ENCODE assay signal across 13 cellular contexts in the genomic region with DNA sequence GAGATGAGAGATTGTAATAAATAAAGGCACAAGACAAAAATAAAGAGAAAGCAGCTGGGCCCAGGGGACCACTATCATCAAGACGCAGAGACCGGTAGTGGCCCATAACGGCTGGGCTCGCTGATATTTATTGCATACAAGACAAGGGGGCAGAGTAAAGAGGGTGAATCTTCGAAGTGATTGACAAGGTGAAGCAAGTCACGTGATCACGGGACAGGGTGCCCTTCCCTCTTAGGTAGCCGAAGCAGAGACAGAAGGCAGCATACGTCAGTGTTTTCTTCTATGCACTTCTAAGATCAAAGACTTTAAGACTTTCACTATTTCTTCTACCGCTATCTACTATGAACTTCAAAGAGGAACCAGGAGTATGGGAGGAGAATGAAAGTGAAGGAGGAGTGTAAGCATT. TPM values are rescaled to one million over a fixed set of nuclear protein-coding genes. Genes with fewer than 3 reads are reported as not detected.
A peak's percentile ranks its signal among the peaks of the same experiment; 100 is the strongest.
DNase-seq lines count a peak whose midpoint lies in the region; ATAC-seq and TF ChIP-seq lines count a peak whose summit lies in the region.
"Had no signal": no experiment of that assay in that cellular context is flagged by ENCODE, and none has a peak within 500 bp of the region (broad histone marks: within the 10 kb centered on the region; RNA-seq: fewer than 3 reads in every experiment).

No MANE protein-coding gene starts in this region.

- no peak for ATAC-seq in HG03196 (IDR thresholded peaks at IDR 0.05; ENCODE audit: unreplicated experiment)
- ATAC-seq: sciatic nerve had no signal

- no peak overlapping the region for H3K27ac ChIP-seq in CD8-positive, alpha-beta memory T cell (ENCODE audit: low read depth, low read length)
- H3K27ac ChIP-seq in colonic mucosa: no peak overlapping the region
- H3K27ac ChIP-seq: SJCRH30 had no signal

- CTCF ChIA-PET in CD8-positive, alpha-beta memory T cell (lab: Charles Lee): interaction anchor here (1.5 to 2.0 kb wide), 4 partner anchors 10 to 24 kb away, joined by 5 to 7 read pairs (median 6); a partner anchor contains a TSS

- TF ChIP-seq CTCF in mesothelial cell of epicardium (IDR thresholded peaks at IDR 0.05; ENCODE audit: unreplicated experiment): no peak
- TF ChIP-seq CTCF in colonic mucosa (IDR thresholded peaks at IDR 0.05): no peak

- POLR2A ChIA-PET in CD8-positive, alpha-beta memory T cell (lab: Charles Lee): interaction anchor here (2.3 kb wide), 1 partner anchor 10 kb away, joined by 13 read pairs; a partner anchor contains a TSS

- H3K4me1 Mint-ChIP-seq in CD8-positive, alpha-beta memory T cell: peaks cover 56 to 62% (median 59%) of the 10 kb centered on the region in 3 donors
- H3K4me1 Mint-ChIP-seq in activated T-helper 1 cell treated with anti-CD3 and anti-CD28 coated beads, Interleukin-12 subunit alpha, Interleukin-12 subunit beta, Interleukin-2, Interleukin-4 antibody, amounts not matched to agents 30 ng/mL and 10 ng/mL and 1 ng/mL, durations not matched to agents 14 hours and 24 hours and 36 hours (ENCODE audit: low read depth): peaks cover 55% of the 10 kb centered on the region
- H3K4me1 Mint-ChIP-seq in mesothelial cell of epicardium: peaks cover 24% of the 10 kb centered on the region

- H3K9ac ChIP-seq in colonic mucosa (ENCODE audit: low read depth in 2 of 2, low read length in 2 of 2): no peak overlapping the region

- H3K9me3 ChIP-seq in CD8-positive, alpha-beta memory T cell (ENCODE audit: low read length): no peaks in the 10 kb centered on the region
- H3K9me3 ChIP-seq in colonic mucosa: no peaks in the 10 kb centered on the region
- H3K9me3 ChIP-seq: SJCRH30 had no signal

- peak in 2 of 5 donors; percentile 47 to 75 for DNase-seq in CD8-positive, alpha-beta memory T cell
- DNase-seq in MV-4-11 (lab: John Stamatoyannopoulos, UW): peak; percentile 78
- peak; percentile 27 for DNase-seq in activated T-helper 1 cell treated with anti-CD3 and anti-CD28 coated beads, Interleukin-12 subunit alpha, Interleukin-12 subunit beta, Interleukin-2, Interleukin-4 antibody, amounts not matched to agents 30 ng/mL and 10 ng/mL and 1 ng/mL, durations not matched to agents 14 hours and 24 hours and 36 hours (ENCODE audit: low spot score)
- DNase-seq in mesothelial cell of epicardium (ENCODE audit: low spot score in 2 of 2, unreplicated experiment in 2 of 2): no peak
- no peak for DNase-seq in colonic mucosa
- no peak for DNase-seq in NCI-H2196 treated with DMSO at 0.1 percent for 48 hours (lab: John Stamatoyannopoulos, UW; ENCODE audit: unreplicated experiment)
- DNase-seq in NCI-H345 (lab: John Stamatoyannopoulos, UW): no peak
- DNase-seq: DND-41, NCI-H2171 treated with DMSO at 0.1 percent for 48 hours, SJCRH30 had no signal

- H3K27me3 ChIP-seq in CD8-positive, alpha-beta memory T cell (ENCODE audit: insufficient read depth, low read length, poor library complexity, severe bottlenecking): peaks cover 29% of the 10 kb centered on the region
- H3K27me3 ChIP-seq in colonic mucosa: peaks cover 13% of the 10 kb centered on the region
- H3K27me3 ChIP-seq: SJCRH30 had no signal

- H3K36me3 ChIP-seq in CD8-positive, alpha-beta memory T cell (ENCODE audit: insufficient read depth, low read length): peaks cover 12% of the 10 kb centered on the region
- H3K36me3 ChIP-seq in colonic mucosa: peaks cover 6% of the 10 kb centered on the region

- H3K27me3 Mint-ChIP-seq in CD8-positive, alpha-beta memory T cell: peaks cover 4 to 15% of the 10 kb centered on the region in 2 donors
- no peaks in the 10 kb centered on the region for H3K27me3 Mint-ChIP-seq in activated T-helper 1 cell treated with anti-CD3 and anti-CD28 coated beads, Interleukin-12 subunit alpha, Interleukin-12 subunit beta, Interleukin-2, Interleukin-4 antibody, amounts not matched to agents 30 ng/mL and 10 ng/mL and 1 ng/mL, durations not matched to agents 14 hours and 24 hours and 36 hours (ENCODE audit: insufficient read depth)
- peaks cover 2% of the 10 kb centered on the region for H3K27me3 Mint-ChIP-seq in mesothelial cell of epicardium (ENCODE audit: low read depth)

- H3K4me3 Mint-ChIP-seq in CD8-positive, alpha-beta memory T cell: peak overlapping the region; percentile 13 to 65 (median 51)
- peak overlapping the region; percentile 49 for H3K4me3 Mint-ChIP-seq in activated T-helper 1 cell treated with anti-CD3 and anti-CD28 coated beads, Interleukin-12 subunit alpha, Interleukin-12 subunit beta, Interleukin-2, Interleukin-4 antibody, amounts not matched to agents 30 ng/mL and 10 ng/mL and 1 ng/mL, durations not matched to agents 14 hours and 24 hours and 36 hours
- H3K4me3 Mint-ChIP-seq in mesothelial cell of epicardium: no peak overlapping the region

- intact Hi-C loops in activated T-helper 1 cell treated with anti-CD3 and anti-CD28 coated beads, Interleukin-12 subunit alpha, Interleukin-12 subunit beta, Interleukin-2, Interleukin-4 antibody, amounts not matched to agents 30 ng/mL and 10 ng/mL and 1 ng/mL, durations not matched to agents 14 hours and 24 hours and 36 hours (cut with micrococcal nuclease): no loop called here
- intact Hi-C loops in colonic mucosa (cut with DNase I): no loop called here

- peak overlapping the region; percentile 1 for H3K4me3 ChIP-seq in CD8-positive, alpha-beta memory T cell (ENCODE audit: low read length)
- H3K4me3 ChIP-seq in colonic mucosa: no peak overlapping the region
- H3K4me3 ChIP-seq: SJCRH30 had no signal

- peak overlapping the region in 7 of 8 donors; percentile 44 to 88 (median 86) for H3K27ac Mint-ChIP-seq in CD8-positive, alpha-beta memory T cell
- peak overlapping the region; percentile 71 for H3K27ac Mint-ChIP-seq in activated T-helper 1 cell treated with anti-CD3 and anti-CD28 coated beads, Interleukin-12 subunit alpha, Interleukin-12 subunit beta, Interleukin-2, Interleukin-4 antibody, amounts not matched to agents 30 ng/mL and 10 ng/mL and 1 ng/mL, durations not matched to agents 14 hours and 24 hours and 36 hours
- peak overlapping the region; percentile 7 for H3K27ac Mint-ChIP-seq in mesothelial cell of epicardium

- H3K36me3 Mint-ChIP-seq in CD8-positive, alpha-beta memory T cell: peaks cover 14 to 39% (median 21%) of the 10 kb centered on the region in 3 donors
- peaks cover 26% of the 10 kb centered on the region for H3K36me3 Mint-ChIP-seq in activated T-helper 1 cell treated with anti-CD3 and anti-CD28 coated beads, Interleukin-12 subunit alpha, Interleukin-12 subunit beta, Interleukin-2, Interleukin-4 antibody, amounts not matched to agents 30 ng/mL and 10 ng/mL and 1 ng/mL, durations not matched to agents 14 hours and 24 hours and 36 hours (ENCODE audit: low read depth)
- peaks cover 26% of the 10 kb centered on the region for H3K36me3 Mint-ChIP-seq in mesothelial cell of epicardium

- peaks cover 0 to 4% (median 0%) of the 10 kb centered on the region in 5 donors for H3K9me3 Mint-ChIP-seq in CD8-positive, alpha-beta memory T cell
- no peaks in the 10 kb centered on the region for H3K9me3 Mint-ChIP-seq in activated T-helper 1 cell treated with anti-CD3 and anti-CD28 coated beads, Interleukin-12 subunit alpha, Interleukin-12 subunit beta, Interleukin-2, Interleukin-4 antibody, amounts not matched to agents 30 ng/mL and 10 ng/mL and 1 ng/mL, durations not matched to agents 14 hours and 24 hours and 36 hours
- H3K9me3 Mint-ChIP-seq in mesothelial cell of epicardium: no peaks in the 10 kb centered on the region

- H3K4me1 ChIP-seq in CD8-positive, alpha-beta memory T cell (ENCODE audit: insufficient read depth, low read length): peaks cover 81% of the 10 kb centered on the region
- H3K4me1 ChIP-seq in colonic mucosa: peaks cover 6% of the 10 kb centered on the region

RNA-seq across cellular contexts. Expression of a gene that starts 4.6 kb away (rescaled TPM):
- total RNA-seq in CD8-positive, alpha-beta memory T cell: not detected
- polyA plus RNA-seq in CD8-positive, alpha-beta memory T cell: not detected
- not detected in 2 replicates for total RNA-seq in activated T-helper 1 cell treated with anti-CD3 and anti-CD28 coated beads, Interleukin-12 subunit alpha, Interleukin-12 subunit beta, Interleukin-2, Interleukin-4 antibody, amounts not matched to agents 30 ng/mL and 10 ng/mL and 1 ng/mL, durations not matched to agents 14 hours and 24 hours and 36 hours
- total RNA-seq in mesothelial cell of epicardium (19.1 to 21.6 TPM (median 19.3 TPM) in 3 replicates), colonic mucosa (under 1 TPM; 0.08 to 0.22 TPM)
- total RNA-seq: dermis microvascular lymphatic vessel endothelial cell, sciatic nerve had no signal

RNA-seq across cellular contexts. Expression of a gene that starts 9.7 kb away (rescaled TPM):
- total RNA-seq in CD8-positive, alpha-beta memory T cell: 10 to 100 TPM; 44.2 to 47.8 TPM
- polyA plus RNA-seq in CD8-positive, alpha-beta memory T cell: 77.8 TPM
- 58.8 and 63.1 TPM in 2 replicates for total RNA-seq in activated T-helper 1 cell treated with anti-CD3 and anti-CD28 coated beads, Interleukin-12 subunit alpha, Interleukin-12 subunit beta, Interleukin-2, Interleukin-4 antibody, amounts not matched to agents 30 ng/mL and 10 ng/mL and 1 ng/mL, durations not matched to agents 14 hours and 24 hours and 36 hours
- 195 to 211 TPM (median 200 TPM) in 3 replicates for total RNA-seq in mesothelial cell of epicardium
- total RNA-seq in colonic mucosa: 100 to 1,000 TPM in 1 of 2 donors, 10 to 100 TPM in 1; 80.5 to 110 TPM

RNA-seq across cellular contexts. Expression of a gene that starts 31.7 kb away (rescaled TPM):
- not detected for total RNA-seq in CD8-positive, alpha-beta memory T cell
- not detected for polyA plus RNA-seq in CD8-positive, alpha-beta memory T cell
- total RNA-seq in activated T-helper 1 cell treated with anti-CD3 and anti-CD28 coated beads, Interleukin-12 subunit alpha, Interleukin-12 subunit beta, Interleukin-2, Interleukin-4 antibody, amounts not matched to agents 30 ng/mL and 10 ng/mL and 1 ng/mL, durations not matched to agents 14 hours and 24 hours and 36 hours: not detected in 2 replicates
- 0.52 to 0.82 TPM (median 0.76 TPM) in 3 replicates for total RNA-seq in mesothelial cell of epicardium
- total RNA-seq in colonic mucosa: under 1 TPM in 1 of 2 donors, not detected in 1; 0.16 TPM
- total RNA-seq: dermis microvascular lymphatic vessel endothelial cell, sciatic nerve, SJCRH30 had no signal

RNA-seq across cellular contexts. Expression of a gene that starts 53.2 kb away (rescaled TPM):
- not detected for total RNA-seq in CD8-positive, alpha-beta memory T cell
- not detected for polyA plus RNA-seq in CD8-positive, alpha-beta memory T cell
- not detected in 2 replicates for total RNA-seq in activated T-helper 1 cell treated with anti-CD3 and anti-CD28 coated beads, Interleukin-12 subunit alpha, Interleukin-12 subunit beta, Interleukin-2, Interleukin-4 antibody, amounts not matched to agents 30 ng/mL and 10 ng/mL and 1 ng/mL, durations not matched to agents 14 hours and 24 hours and 36 hours
- total RNA-seq in mesothelial cell of epicardium (0.07 to 0.11 TPM in 2 of 3 replicates, not detected in the other), colonic mucosa (under 1 TPM in 1 of 2 donors, not detected in 1; 0.11 TPM)
- total RNA-seq: SJCRH30 had no signal

Comparison
In these comparisons a context has a peak if more than half of its experiments do, and no peak if none do; other contexts are left out.
1. DNase-seq: peak in MV-4-11 (single experiment) and activated T-helper 1 cell treated with anti-CD3 and anti-CD28 coated beads, Interleukin-12 subunit alpha, Interleukin-12 subunit beta, Interleukin-2, Interleukin-4 antibody, amounts not matched to agents 30 ng/mL and 10 ng/mL and 1 ng/mL, durations not matched to agents 14 hours and 24 hours and 36 hours (single experiment); none in mesothelial cell of epicardium (0 of 2), colonic mucosa (single experiment), NCI-H2196 treated with DMSO at 0.1 percent for 48 hours (single experiment) and NCI-H345 (single experiment).
2. H3K27ac Mint-ChIP-seq: peak in every context shown above with its lines; median percentile 86 in CD8-positive, alpha-beta memory T cell; 71 in activated T-helper 1 cell treated with anti-CD3 and anti-CD28 coated beads, Interleukin-12 subunit alpha, Interleukin-12 subunit beta, Interleukin-2, Interleukin-4 antibody, amounts not matched to agents 30 ng/mL and 10 ng/mL and 1 ng/mL, durations not matched to agents 14 hours and 24 hours and 36 hours; 7 in mesothelial cell of epicardium.
3. RNA of a gene that starts 4.6 kb away (total RNA-seq): 19.1 to 21.6 TPM in mesothelial cell of epicardium; not detected in CD8-positive, alpha-beta memory T cell, 0.08 to 0.22 TPM in colonic mucosa and not detected in activated T-helper 1 cell treated with anti-CD3 and anti-CD28 coated beads, Interleukin-12 subunit alpha, Interleukin-12 subunit beta, Interleukin-2, Interleukin-4 antibody, amounts not matched to agents 30 ng/mL and 10 ng/mL and 1 ng/mL, durations not matched to agents 14 hours and 24 hours and 36 hours; every median in the first group is over 10 times any median in the second.